In genomic region chr17:8350339-8350738, GRCh38 we compare ENCODE assay signal across 3 cellular contexts.
"Had no signal": no experiment of that assay in that cellular context is flagged by ENCODE, and none has a peak within 500 bp of the region (broad histone marks: within the 10 kb centered on the region; RNA-seq: fewer than 3 reads in every experiment).

No MANE protein-coding gene starts in this region.

- DNase-seq: IMR-90, KBM-7, KG1 had no signal
